ENCODE assay signal across 8 cellular contexts in genomic region chr11:95088946-95089619, GRCh38. TPM values are rescaled to one million over a fixed set of nuclear protein-coding genes. Genes with fewer than 3 reads are reported as not detected.
A peak's percentile ranks its signal among the peaks of the same experiment; 100 is the strongest.
DNase-seq lines count a peak whose midpoint lies in the region; ATAC-seq and TF ChIP-seq lines count a peak whose summit lies in the region.

No MANE protein-coding gene starts in this region.

- no peaks in the 10 kb centered on the region for H3K27me3 Mint-ChIP-seq in activated T-cell treated with anti-CD3 and anti-CD28 coated beads, Interleukin-2, amount 50 U/mL, for 24 hours
- peaks cover 0 to 1% (median 0%) of the 10 kb centered on the region in 5 donors for H3K27me3 Mint-ChIP-seq in naive thymus-derived CD8-positive, alpha-beta T cell

- H3K4me3 ChIP-seq in SK-N-MC = peak overlapping the region; percentile 88
- peak overlapping the region; percentile 50 for H3K4me3 ChIP-seq in epithelial cell of esophagus (ENCODE audit: low read length)

- H3K4me3 Mint-ChIP-seq in activated T-cell treated with anti-CD3 and anti-CD28 coated beads, Interleukin-2, amount 50 U/mL, for 24 hours = peak overlapping the region; percentile 78
- peak overlapping the region; percentile 78 to 97 (median 90) for H3K4me3 Mint-ChIP-seq in naive thymus-derived CD8-positive, alpha-beta T cell

- ATAC-seq in HG02981 (IDR thresholded peaks at IDR 0.05; ENCODE audit: unreplicated experiment) = peak; percentile 47
- ATAC-seq in naive thymus-derived CD8-positive, alpha-beta T cell = peak; percentile 66 to 71

- POLR2A ChIA-PET in naive thymus-derived CD8-positive, alpha-beta T cell (lab: Charles Lee) = interaction anchor here (0.6 to 5.1 kb wide), 20 partner anchors 9 to 1126 kb away, joined by 3 to 180 read pairs (median 7); partner anchors contain the start of genes ANKRD49, CEP57, CWC15 and FAM76B

- peaks cover 64% of the 10 kb centered on the region for H3K4me1 Mint-ChIP-seq in activated T-cell treated with anti-CD3 and anti-CD28 coated beads, Interleukin-2, amount 50 U/mL, for 24 hours (ENCODE audit: low read depth)
- H3K4me1 Mint-ChIP-seq in naive thymus-derived CD8-positive, alpha-beta T cell = peaks cover 28 to 50% (median 45%) of the 10 kb centered on the region in 4 donors

- no peaks in the 10 kb centered on the region for H3K9me3 Mint-ChIP-seq in activated T-cell treated with anti-CD3 and anti-CD28 coated beads, Interleukin-2, amount 50 U/mL, for 24 hours
- H3K9me3 Mint-ChIP-seq in naive thymus-derived CD8-positive, alpha-beta T cell = no peaks in the 10 kb centered on the region

- TF ChIP-seq CTCF in epithelial cell of esophagus (IDR thresholded peaks at IDR 0.05; ENCODE audit: insufficient read depth, low read depth, low read length, missing control alignments) = no peak

- no peaks in the 10 kb centered on the region for H3K36me3 Mint-ChIP-seq in activated T-cell treated with anti-CD3 and anti-CD28 coated beads, Interleukin-2, amount 50 U/mL, for 24 hours (ENCODE audit: low read depth)
- peaks cover 0 to under 1% (median 0%) of the 10 kb centered on the region in 3 donors for H3K36me3 Mint-ChIP-seq in naive thymus-derived CD8-positive, alpha-beta T cell

- no peak for DNase-seq in activated T-cell treated with anti-CD3 and anti-CD28 coated beads, Interleukin-2, amount 50 U/mL, for 24 hours
- DNase-seq in activated T-cell treated with anti-CD3 and anti-CD28 coated beads, Interleukin-2, amount 50 U/mL, for 48 hours = no peak
- DNase-seq in SK-N-MC (ENCODE audit: low read depth, low spot score) (no peak), epithelial cell of esophagus (ENCODE audit: low read depth) (no peak), SK-N-DZ (ENCODE audit: low spot score) (no peak), AG08396 (ENCODE audit: low spot score) (no peak)
- DNase-seq in naive thymus-derived CD8-positive, alpha-beta T cell = peak in 2 of 10 donors; percentile 12 to 84

- no peak overlapping the region for H3K27ac ChIP-seq in SK-N-MC

- no peaks in the 10 kb centered on the region for H3K9me3 ChIP-seq in SK-N-MC (ENCODE audit: low read depth, low read length)

- no peaks in the 10 kb centered on the region for H3K36me3 ChIP-seq in SK-N-MC (ENCODE audit: insufficient read depth, low read length)

- H3K9ac ChIP-seq in SK-N-MC (ENCODE audit: insufficient read length) = no peak overlapping the region

- H3K27ac Mint-ChIP-seq in activated T-cell treated with anti-CD3 and anti-CD28 coated beads, Interleukin-2, amount 50 U/mL, for 24 hours = peak overlapping the region; percentile 82
- H3K27ac Mint-ChIP-seq in naive thymus-derived CD8-positive, alpha-beta T cell = peak overlapping the region; percentile 95 to 99 (median 98)

RNA-seq across cellular contexts. Expression of gene ENDOD1, which starts 0.6 kb away (rescaled TPM):
- total RNA-seq in naive thymus-derived CD8-positive, alpha-beta T cell = 10 to 100 TPM; 10.2 TPM
- 10 to 100 TPM in 1 of 3 donors, 1 to 10 TPM in 2; 3.9 to 10.1 (median 6.9) TPM for polyA plus RNA-seq in naive thymus-derived CD8-positive, alpha-beta T cell
- polyA plus RNA-seq in SK-N-DZ (2014; cell fraction: cytosol; rRNA removed) = 5.9 and 7.3 TPM in 2 replicates
- polyA plus RNA-seq in SK-N-DZ (2014; cell fraction: nucleus; rRNA removed) = 2.0 and 3.1 TPM in 2 replicates

RNA-seq across cellular contexts. Expression of gene SRSF8, which starts 22.4 kb away (rescaled TPM):
- 100 to 1,000 TPM; 124 to 125 TPM for total RNA-seq in naive thymus-derived CD8-positive, alpha-beta T cell
- 100 to 1,000 TPM in 2 of 3 donors, 10 to 100 TPM in 1; 94.1 to 106 (median 106) TPM for polyA plus RNA-seq in naive thymus-derived CD8-positive, alpha-beta T cell
- polyA plus RNA-seq in SK-N-DZ (2014; cell fraction: cytosol; rRNA removed) = 45.0 and 49.7 TPM in 2 replicates
- 13.7 and 19.0 TPM in 2 replicates for polyA plus RNA-seq in SK-N-DZ (2014; cell fraction: nucleus; rRNA removed)

RNA-seq across cellular contexts. Expression of gene KDM4F, which starts 39.9 kb away (rescaled TPM):
- not detected for total RNA-seq in naive thymus-derived CD8-positive, alpha-beta T cell
- not detected for polyA plus RNA-seq in naive thymus-derived CD8-positive, alpha-beta T cell
- not detected in 2 replicates for polyA plus RNA-seq in SK-N-DZ (2014; cell fraction: cytosol; rRNA removed)
- polyA plus RNA-seq in SK-N-DZ (2014; cell fraction: nucleus; rRNA removed) = not detected in 2 replicates
